8 cellular contexts compared by ENCODE assay signal in the genomic region with DNA sequence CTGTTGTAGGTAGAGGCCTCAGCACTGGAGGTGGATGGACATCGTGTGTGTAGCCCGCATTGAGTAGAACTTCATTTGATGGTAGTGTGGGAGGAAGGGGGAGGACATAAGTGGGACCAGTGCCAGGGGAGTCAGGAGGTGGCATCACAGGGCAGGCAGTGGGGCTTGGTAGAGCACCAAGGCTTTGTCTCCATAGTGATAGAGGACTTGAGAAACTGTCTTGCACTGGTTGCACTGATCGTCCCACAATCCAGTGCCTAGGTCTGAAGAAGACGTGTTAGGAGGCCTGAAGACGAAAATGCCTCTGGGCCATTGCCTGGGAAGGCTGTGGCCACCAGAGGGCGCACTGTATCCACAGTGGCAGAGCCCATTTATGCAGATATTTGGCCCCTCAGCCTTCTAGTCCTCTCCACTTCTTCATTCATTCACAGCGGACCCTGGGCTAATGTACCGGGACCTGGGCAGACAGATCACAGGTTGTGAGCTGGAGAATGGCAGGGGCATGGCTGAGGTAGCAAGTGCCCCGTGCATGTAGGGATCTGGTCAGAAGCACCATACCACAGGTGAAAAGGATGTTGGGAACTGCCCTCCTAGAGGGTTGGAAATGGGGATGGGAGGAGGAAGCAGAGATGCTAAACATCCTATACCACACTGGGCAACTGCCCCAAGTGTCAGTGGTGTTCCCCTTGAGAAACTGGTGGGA.
DNase-seq lines count a peak whose midpoint lies in the region; ATAC-seq and TF ChIP-seq lines count a peak whose summit lies in the region.

No MANE protein-coding gene starts in this region.

- intact Hi-C loops in left colon (cut with DNase I, micrococcal nuclease): loop anchor here (2.0 to 5.0 kb wide), 3 partner anchors 142 to 185 kb away; no protein-coding TSS in a partner anchor

- ATAC-seq in left colon (peak; percentile 63), HG03442 (IDR thresholded peaks at IDR 0.05; ENCODE audit: unreplicated experiment) (no peak)

- DNase-seq in COLO668 (lab: John Stamatoyannopoulos, UW; ENCODE audit: unreplicated experiment) (peak; percentile 93), HEK293T (ENCODE audit: extremely low spot score) (peak; percentile 87), NCI-H460 (ENCODE audit: extremely low read depth, low read depth) (peak; percentile 60), cerebellar cortex (ENCODE audit: low spot score) (peak; percentile 92), left colon (peak; percentile 69 to 94)
- DNase-seq in activated CD4-positive, alpha-beta T cell treated with anti-CD3 and anti-CD28 coated beads for 24 hours (ENCODE audit: low read depth in 2 of 2): peak; percentile 82
- DNase-seq in stimulated activated CD4-positive, alpha-beta T cell treated with anti-CD3 and anti-CD28 coated beads, Interleukin-2, amount 100 ng/mL, for 48 hours: peak; percentile 87 to 88

- CTCF ChIA-PET in HEK293T (lab: Yijun Ruan, JAX): interaction anchor here (1.3 to 1.7 kb wide), 4 partner anchors 144 to 209 kb away, joined by 3 to 14 read pairs (median 7); no protein-coding TSS in a partner anchor

- POLR2A ChIA-PET in HEK293T (lab: Yijun Ruan, JAX): interaction anchor here (1.7 kb wide), 1 partner anchor 95 kb away, joined by 4 read pairs; no protein-coding TSS in a partner anchor

TF ChIP-seq in HEK293T, 16 proteins besides CTCF, POLR2A, EP300 and RAD21:
- TF ChIP-seq ZNF384 (IDR thresholded peaks at IDR 0.05): no peak
- TF ChIP-seq, protein P1, sequence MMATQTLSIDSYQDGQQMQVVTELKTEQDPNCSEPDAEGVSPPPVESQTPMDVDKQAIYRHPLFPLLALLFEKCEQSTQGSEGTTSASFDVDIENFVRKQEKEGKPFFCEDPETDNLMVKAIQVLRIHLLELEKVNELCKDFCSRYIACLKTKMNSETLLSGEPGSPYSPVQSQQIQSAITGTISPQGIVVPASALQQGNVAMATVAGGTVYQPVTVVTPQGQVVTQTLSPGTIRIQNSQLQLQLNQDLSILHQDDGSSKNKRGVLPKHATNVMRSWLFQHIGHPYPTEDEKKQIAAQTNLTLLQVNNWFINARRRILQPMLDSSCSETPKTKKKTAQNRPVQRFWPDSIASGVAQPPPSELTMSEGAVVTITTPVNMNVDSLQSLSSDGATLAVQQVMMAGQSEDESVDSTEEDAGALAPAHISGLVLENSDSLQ (IDR thresholded peaks at IDR 0.05): no peak
- no peak for TF ChIP-seq TARDBP (IDR thresholded peaks at IDR 0.05)
- no peak for TF ChIP-seq FOXM1 (IDR thresholded peaks at IDR 0.05; ENCODE audit: borderline replicate concordance)
- no peak for TF ChIP-seq FOXK2 (IDR thresholded peaks at IDR 0.05)
- TF ChIP-seq LEF1 (IDR thresholded peaks at IDR 0.05; ENCODE audit: borderline replicate concordance): no peak
- TF ChIP-seq SP1 (IDR thresholded peaks at IDR 0.05): no peak
- TF ChIP-seq CTBP1 (IDR thresholded peaks at IDR 0.05; ENCODE audit: borderline replicate concordance): no peak
- no peak for TF ChIP-seq BHLHE40 (IDR thresholded peaks at IDR 0.05; ENCODE audit: borderline replicate concordance)
- no peak for TF ChIP-seq HDGF (IDR thresholded peaks at IDR 0.05; ENCODE audit: borderline replicate concordance)
- no peak for TF ChIP-seq SUZ12 (IDR thresholded peaks at IDR 0.05)
- TF ChIP-seq FOXA1 (IDR thresholded peaks at IDR 0.05): no peak
- no peak for TF ChIP-seq L3MBTL2 (conservative IDR thresholded peaks at IDR 0.05)
- no peak for TF ChIP-seq NFRKB (IDR thresholded peaks at IDR 0.05)
